9 cellular contexts compared by ENCODE assay signal in genomic region chr1:227789042-227789880, GRCh38. TPM values are rescaled to one million over a fixed set of nuclear protein-coding genes. Genes with fewer than 3 reads are reported as not detected.
DNase-seq lines count a peak whose midpoint lies in the region; ATAC-seq, FAIRE-seq and TF ChIP-seq lines count a peak whose summit lies in the region.
"Had no signal": no experiment of that assay in that cellular context is flagged by ENCODE, and none has a peak within 500 bp of the region (broad histone marks: within the 10 kb centered on the region; RNA-seq: fewer than 3 reads in every experiment).

No MANE protein-coding gene starts in this region.

- H3K4me1 ChIP-seq in ES-I3 (ENCODE audit: insufficient read depth, low read length) (peaks cover 13% of the 10 kb centered on the region; the same call in 1 of the 2 replicates), esophagus (ENCODE audit: control insufficient read depth in 2 of 2, insufficient read depth in 2 of 2, low read length in 1 of 2) (peaks cover 5 to 34% of the 10 kb centered on the region in 2 donors), prostate gland (replicated peaks) (peaks cover 11% of the 10 kb centered on the region)

- H3K4me3 ChIP-seq in esophagus (ENCODE audit: low read depth in 1 of 2, low read length in 2 of 2) (peak overlapping the region; percentile 42 to 70), prostate gland (peak overlapping the region; percentile 39 to 53)

- H3K27ac ChIP-seq in esophagus (ENCODE audit: low read depth in 2 of 2, low read length in 1 of 2): peak overlapping the region; percentile 73 to 85
- H3K27ac ChIP-seq in prostate gland: peak overlapping the region in 1 of 2 donors; percentile 79

- H3K27me3 ChIP-seq in esophagus (ENCODE audit: control insufficient read depth in 1 of 2, insufficient read depth in 2 of 2, low read length in 2 of 2) (no peaks in the 10 kb centered on the region), prostate gland (replicated peaks; ENCODE audit: insufficient read depth) (no peaks in the 10 kb centered on the region)

- no peak for FAIRE-seq in D721Med (lab: Jason Lieb, UNC)

- H3K36me3 ChIP-seq in ES-I3 (ENCODE audit: insufficient read depth, low read length): no peaks in the 10 kb centered on the region
- no peaks in the 10 kb centered on the region for H3K36me3 ChIP-seq in esophagus (ENCODE audit: control insufficient read depth in 2 of 2, insufficient read depth in 2 of 2, low read length in 1 of 2)
- no peaks in the 10 kb centered on the region for H3K36me3 ChIP-seq in prostate gland

- no peak for ATAC-seq in GM19452 (IDR thresholded peaks at IDR 0.05; ENCODE audit: unreplicated experiment)

- TF ChIP-seq POLR2A in prostate gland (IDR thresholded peaks at IDR 0.05): no peak

- WGBS in esophagus, 2 donors: 49 to 50% methylated on average over 19 of the region's 19 CpGs
- 64% methylated on average over 19 of the region's 19 CpGs for WGBS in prostate gland

- intact Hi-C loops in prostate gland (cut with DNase I): loop anchor here (5.0 kb wide), 1 partner anchor 98 kb away; no protein-coding TSS in a partner anchor

- TF ChIP-seq CTCF in prostate gland (IDR thresholded peaks at IDR 0.05): no peak
- TF ChIP-seq CTCF in D721Med (IDR thresholded peaks at IDR 0.05; ENCODE audit: insufficient read depth, missing control alignments): no peak

- DNase-seq in RPMI7951 (ENCODE audit: low read depth) (peak; percentile 67), prostate gland (ENCODE audit: low spot score) (no peak), NCI-H526 (lab: John Stamatoyannopoulos, UW) (no peak), D721Med (ENCODE audit: insufficient read length, low spot score) (no peak)
- no peak for DNase-seq in stimulated activated CD4-positive, alpha-beta T cell treated with anti-CD3 and anti-CD28 coated beads, Interleukin-1b, Interleukin-23, amount 100 ng/mL, for 48 hours
- DNase-seq: NCI-H2081 treated with DMSO at 0.1 percent for 48 hours had no signal

- peak overlapping the region; percentile 76 for H3K9ac ChIP-seq in ES-I3 (ENCODE audit: low read depth, low read length)

- no peaks in the 10 kb centered on the region for H3K9me3 ChIP-seq in ES-I3 (ENCODE audit: control insufficient read depth, insufficient read depth, low read length)
- H3K9me3 ChIP-seq in esophagus (ENCODE audit: control insufficient read depth in 2 of 2, insufficient read depth in 1 of 2, low read depth in 1 of 2, low read length in 1 of 2): no peaks in the 10 kb centered on the region
- H3K9me3 ChIP-seq in prostate gland: no peaks in the 10 kb centered on the region

RNA-seq across cellular contexts. Expression of gene PRSS38, which starts 26.2 kb away (rescaled TPM):
- 0.20 TPM in 1 of 2 replicates, not detected in the other for total RNA-seq in RPMI7951 (2014; rRNA removed; shearing (Covaris generic))
- not detected for polyA plus RNA-seq in esophagus
- 1 to 10 TPM in 1 of 2 donors, not detected in 1; 3.0 TPM for total RNA-seq in prostate gland

RNA-seq across cellular contexts. Expression of gene SNAP47, which starts 54.0 kb away (rescaled TPM):
- 37.8 and 38.8 TPM in 2 replicates for total RNA-seq in RPMI7951 (2014; rRNA removed; shearing (Covaris generic))
- polyA plus RNA-seq in esophagus: 10 to 100 TPM in 1 of 2 donors, 1 to 10 TPM in 1; 7.9 to 11.4 TPM
- 10 to 100 TPM; 51.6 to 74.7 TPM for total RNA-seq in prostate gland

RNA-seq across cellular contexts. Expression of gene JMJD4, which starts 54.2 kb away (rescaled TPM):
- 10.9 and 12.1 TPM in 2 replicates for total RNA-seq in RPMI7951 (2014; rRNA removed; shearing (Covaris generic))
- 10 to 100 TPM in 1 of 2 donors, 1 to 10 TPM in 1; 9.7 to 12.5 TPM for polyA plus RNA-seq in esophagus
- 10 to 100 TPM; 29.8 to 38.3 TPM for total RNA-seq in prostate gland
